ENCODE assay signal across 10 cellular contexts in genomic region chr2:157182834-157183396, GRCh38.
DNase-seq lines count a peak whose midpoint lies in the region; ATAC-seq, FAIRE-seq and TF ChIP-seq lines count a peak whose summit lies in the region.
"Had no signal": no experiment of that assay in that cellular context is flagged by ENCODE, and none has a peak within 500 bp of the region (broad histone marks: within the 10 kb centered on the region; RNA-seq: fewer than 3 reads in every experiment).

No MANE protein-coding gene starts in this region.

- no peaks in the 10 kb centered on the region for H4K20me1 ChIP-seq in neural progenitor cell (ENCODE audit: low read depth)

- DNase-seq in DMS53 (lab: John Stamatoyannopoulos, UW) = peak; percentile 89
- DNase-seq in NCI-H146 treated with DMSO at 0.1 percent for 48 hours (lab: John Stamatoyannopoulos, UW; ENCODE audit: unreplicated experiment) = peak; percentile 16
- DNase-seq in bronchial epithelial cell (ENCODE audit: low read depth) = peak; percentile 98
- no peak for DNase-seq in neural progenitor cell (ENCODE audit: low spot score)
- DNase-seq in stimulated activated CD4-positive, alpha-beta T cell treated with anti-CD3 and anti-CD28 coated beads, Interleukin-4, amount 100 ng/mL, for 1 hour = no peak
- DNase-seq in NCI-H510A treated with DMSO at 0.1 percent for 48 hours (lab: John Stamatoyannopoulos, UW) = no peak
- DNase-seq: activated effector memory CD4-positive, alpha-beta T cell treated with anti-CD3 and anti-CD28 coated beads, Interleukin-2, amount 50 U/mL, for 16 hours; naive thymus-derived CD8-positive, alpha-beta T cell had no signal

- H3K27ac Mint-ChIP-seq in neural progenitor cell = no peak overlapping the region
- H3K27ac Mint-ChIP-seq: naive thymus-derived CD8-positive, alpha-beta T cell had no signal

- H3K4me3 Mint-ChIP-seq in neural progenitor cell = no peak overlapping the region
- H3K4me3 Mint-ChIP-seq: naive thymus-derived CD8-positive, alpha-beta T cell had no signal

- no peaks in the 10 kb centered on the region for H3K9me3 ChIP-seq in neural progenitor cell (ENCODE audit: low read depth)

- no peak for ATAC-seq in GM21717 (IDR thresholded peaks at IDR 0.05; ENCODE audit: unreplicated experiment)
- no peak for ATAC-seq in GM21423 (IDR thresholded peaks at IDR 0.05; ENCODE audit: unreplicated experiment)
- ATAC-seq: naive thymus-derived CD8-positive, alpha-beta T cell had no signal

- no peak overlapping the region for H3K27ac ChIP-seq in neural progenitor cell

- H2AFZ ChIP-seq in neural progenitor cell (replicated peaks) = peak overlapping the region; percentile 80

- no peaks in the 10 kb centered on the region for H3K9me3 Mint-ChIP-seq in neural progenitor cell
- H3K9me3 Mint-ChIP-seq: naive thymus-derived CD8-positive, alpha-beta T cell had no signal

- no peak overlapping the region for H3K9ac ChIP-seq in neural progenitor cell

- no peaks in the 10 kb centered on the region for H3K4me1 ChIP-seq in neural progenitor cell

- no peaks in the 10 kb centered on the region for H3K79me2 ChIP-seq in neural progenitor cell (ENCODE audit: low read depth)

- H3F3A ChIP-seq in neural progenitor cell (ENCODE audit: low read depth) = no peaks in the 10 kb centered on the region

- peaks cover 4% of the 10 kb centered on the region for H3K27me3 Mint-ChIP-seq in neural progenitor cell (ENCODE audit: insufficient read depth, low read depth)

- FAIRE-seq in bronchial epithelial cell (lab: Jason Lieb, UNC) = no peak

- H3K36me3 Mint-ChIP-seq in neural progenitor cell = no peaks in the 10 kb centered on the region
- H3K36me3 Mint-ChIP-seq: naive thymus-derived CD8-positive, alpha-beta T cell had no signal

- H3K4me1 Mint-ChIP-seq in neural progenitor cell = no peaks in the 10 kb centered on the region

- H3K36me3 ChIP-seq in bronchial epithelial cell (ENCODE audit: control insufficient read depth, insufficient read depth, low read length) (no peaks in the 10 kb centered on the region), neural progenitor cell (no peaks in the 10 kb centered on the region)

- H3K27me3 ChIP-seq in bronchial epithelial cell (ENCODE audit: control insufficient read depth, insufficient read depth, low read length) (no peaks in the 10 kb centered on the region), neural progenitor cell (no peaks in the 10 kb centered on the region)

- no peak overlapping the region for H3K4me3 ChIP-seq in bronchial epithelial cell (ENCODE audit: low read depth, low read length)
- H3K4me3 ChIP-seq in neural progenitor cell = no peak overlapping the region

- TF ChIP-seq CTCF in bronchial epithelial cell (IDR thresholded peaks at IDR 0.05; ENCODE audit: insufficient read depth, low read length, severe bottlenecking) (no peak), neural progenitor cell (IDR thresholded peaks at IDR 0.05) (no peak)

- no peak overlapping the region for H3K4me2 ChIP-seq in neural progenitor cell

Comparison
In these comparisons a context has a peak if more than half of its experiments do, and no peak if none do; other contexts are left out.
1. DNase-seq: peak in DMS53 (single experiment), NCI-H146 treated with DMSO at 0.1 percent for 48 hours (single experiment) and bronchial epithelial cell (single experiment); none in neural progenitor cell (single experiment), stimulated activated CD4-positive, alpha-beta T cell treated with anti-CD3 and anti-CD28 coated beads, Interleukin-4, amount 100 ng/mL, for 1 hour (single experiment) and NCI-H510A treated with DMSO at 0.1 percent for 48 hours (single experiment).